ENCODE assay signal across 8 cellular contexts in genomic region chr6:89596056-89596455, GRCh38. TPM values are rescaled to one million over a fixed set of nuclear protein-coding genes. Genes with fewer than 3 reads are reported as not detected.
DNase-seq lines count a peak whose midpoint lies in the region; ATAC-seq and TF ChIP-seq lines count a peak whose summit lies in the region.
"Had no signal": no experiment of that assay in that cellular context is flagged by ENCODE, and none has a peak within 500 bp of the region (broad histone marks: within the 10 kb centered on the region; RNA-seq: fewer than 3 reads in every experiment).

No MANE protein-coding gene starts in this region.

- no peak for TF ChIP-seq POLR2A in gastroesophageal sphincter (IDR thresholded peaks at IDR 0.05)

- H3K4me3 ChIP-seq in mucosa of descending colon (no peak overlapping the region), gastroesophageal sphincter (no peak overlapping the region)
- H3K4me3 ChIP-seq: MG63 had no signal

- H3K27ac ChIP-seq in gastroesophageal sphincter, result no peak overlapping the region

- intact Hi-C loops in mucosa of descending colon (cut with DNase I, micrococcal nuclease), result no loop called here

- H3K36me3 ChIP-seq in mucosa of descending colon (ENCODE audit: low read depth) (no peaks in the 10 kb centered on the region), gastroesophageal sphincter (no peaks in the 10 kb centered on the region)
- H3K36me3 ChIP-seq: MG63 had no signal

- 100% methylated on average over 2 of the region's 2 CpGs; no CpG with 5 or more reads in 1 of the 2 donors for WGBS in gastroesophageal sphincter (ENCODE audit: low coverage in 1 of 2), 2 donors

- H3K9me3 ChIP-seq in mucosa of descending colon (no peaks in the 10 kb centered on the region), gastroesophageal sphincter (no peaks in the 10 kb centered on the region)
- H3K9me3 ChIP-seq: MG63 had no signal

- no peak for DNase-seq in mucosa of descending colon
- no peak for DNase-seq in OCI-M1 (lab: John Stamatoyannopoulos, UW)
- no peak for DNase-seq in NCI-H1105 treated with DMSO at 0.1 percent for 48 hours (lab: John Stamatoyannopoulos, UW)
- DNase-seq: MG63 had no signal

- no peak for TF ChIP-seq EP300 in gastroesophageal sphincter (IDR thresholded peaks at IDR 0.05)

- no peaks in the 10 kb centered on the region for H3K4me1 ChIP-seq in mucosa of descending colon (ENCODE audit: low read depth)
- no peaks in the 10 kb centered on the region for H3K4me1 ChIP-seq in gastroesophageal sphincter

- ATAC-seq in GM18870 (IDR thresholded peaks at IDR 0.05; ENCODE audit: unreplicated experiment) (peak; percentile 95), GM21717 (IDR thresholded peaks at IDR 0.05; ENCODE audit: unreplicated experiment) (peak; percentile 92), HG03520 (IDR thresholded peaks at IDR 0.05; ENCODE audit: unreplicated experiment) (peak; percentile 90), mucosa of descending colon (peak; percentile 31), gastroesophageal sphincter (no peak)

- TF ChIP-seq CTCF in mucosa of descending colon (IDR thresholded peaks at IDR 0.05), result no peak
- no peak for TF ChIP-seq CTCF in gastroesophageal sphincter (IDR thresholded peaks at IDR 0.05)

- H3K27me3 ChIP-seq in gastroesophageal sphincter, result no peaks in the 10 kb centered on the region
- H3K27me3 ChIP-seq: MG63 had no signal

RNA-seq across cellular contexts. Expression of gene LYRM2, which starts 42.5 kb away (rescaled TPM):
- total RNA-seq in mucosa of descending colon (10 to 100 TPM; 33.9 to 36.0 (median 35.9) TPM), gastroesophageal sphincter (10 to 100 TPM; 18.3 to 33.4 (median 21.9) TPM)
